ENCODE assay signal across 21 cellular contexts in the genomic region with DNA sequence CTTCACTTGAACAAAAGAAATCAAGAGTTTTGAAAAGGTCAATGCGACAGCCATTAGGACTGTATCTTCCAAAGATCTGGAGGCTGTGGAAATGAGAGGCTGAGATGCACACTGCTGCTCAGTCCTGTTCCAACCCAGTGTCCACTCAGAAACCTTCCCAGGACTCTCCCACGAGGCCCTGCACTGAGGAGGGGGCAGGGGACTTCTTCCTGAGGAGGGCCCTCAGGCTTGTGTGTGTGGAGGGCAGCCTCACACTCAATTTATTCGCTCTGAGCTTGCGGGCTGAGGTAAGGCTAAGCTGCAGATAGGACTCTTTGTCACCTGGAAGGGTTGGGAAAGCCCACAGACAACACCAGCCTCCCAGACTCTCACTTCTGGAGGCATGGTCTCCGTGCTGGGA.
A peak's percentile ranks its signal among the peaks of the same experiment; 100 is the strongest.
DNase-seq lines count a peak whose midpoint lies in the region; ATAC-seq, FAIRE-seq and TF ChIP-seq lines count a peak whose summit lies in the region.
"Had no signal": no experiment of that assay in that cellular context is flagged by ENCODE, and none has a peak within 500 bp of the region (broad histone marks: within the 10 kb centered on the region; RNA-seq: fewer than 3 reads in every experiment).

No MANE protein-coding gene starts in this region.

- H3K4me1 Mint-ChIP-seq in glutamatergic neuron (ENCODE audit: low read depth, unreplicated experiment) (peaks cover 2% of the 10 kb centered on the region), osteocyte (ENCODE audit: unreplicated experiment) (peaks cover 16% of the 10 kb centered on the region)
- H3K4me1 Mint-ChIP-seq: CD4-positive, alpha-beta memory T cell had no signal

- H3K9me3 ChIP-seq in right atrium auricular region, result peaks cover 0 to 4% of the 10 kb centered on the region in 2 donors

- FAIRE-seq in bronchial epithelial cell (lab: Jason Lieb, UNC), result peak; percentile 7
- FAIRE-seq: A204.1, G401.6, GM12892 had no signal

- H3K36me3 ChIP-seq in right atrium auricular region, result no peaks in the 10 kb centered on the region
- H3K36me3 ChIP-seq in bronchial epithelial cell (ENCODE audit: control insufficient read depth, insufficient read depth, low read length), result no peaks in the 10 kb centered on the region

- intact Hi-C loops in Right ventricle myocardium inferior (cut with DNase I), result no loop called here
- intact Hi-C loops in left colon (cut with DNase I, micrococcal nuclease), result no loop called here

- H3K4me3 Mint-ChIP-seq in glutamatergic neuron (ENCODE audit: unreplicated experiment) (no peak overlapping the region), osteocyte (ENCODE audit: unreplicated experiment) (no peak overlapping the region)
- H3K4me3 Mint-ChIP-seq: CD4-positive, alpha-beta memory T cell; H9 had no signal

- ATAC-seq in Right ventricle myocardium inferior (no peak), left colon (no peak), HG03108 (IDR thresholded peaks at IDR 0.05; ENCODE audit: unreplicated experiment) (no peak)
- no peak for ATAC-seq in activated naive CD4-positive, alpha-beta T cell treated with anti-CD3 and anti-CD28 coated beads, Interleukin-2, amount 50 U/mL, for 72 hours
- ATAC-seq: HCT116 had no signal

- H3K27me3 ChIP-seq in right atrium auricular region (no peaks in the 10 kb centered on the region), bronchial epithelial cell (ENCODE audit: control insufficient read depth, insufficient read depth, low read length) (no peaks in the 10 kb centered on the region)

- no peak overlapping the region for H3K27ac ChIP-seq in right atrium auricular region
- H3K27ac ChIP-seq: 22Rv1 had no signal

- H3K27me3 Mint-ChIP-seq in glutamatergic neuron (ENCODE audit: unreplicated experiment) (no peaks in the 10 kb centered on the region), osteocyte (ENCODE audit: unreplicated experiment) (no peaks in the 10 kb centered on the region)

- H3K9me3 Mint-ChIP-seq in glutamatergic neuron (ENCODE audit: unreplicated experiment) (peaks cover 6% of the 10 kb centered on the region), osteocyte (ENCODE audit: unreplicated experiment) (peaks cover 15% of the 10 kb centered on the region)
- peaks cover 3 to 6% of the 10 kb centered on the region in 2 donors for H3K9me3 Mint-ChIP-seq in activated naive CD4-positive, alpha-beta T cell treated with anti-CD3 and anti-CD28 coated beads, Interleukin-2, amount 50 U/mL, for 72 hours
- H3K9me3 Mint-ChIP-seq: H9 had no signal

- H3K27ac Mint-ChIP-seq in glutamatergic neuron (ENCODE audit: unreplicated experiment) (peak overlapping the region; percentile 11), osteocyte (ENCODE audit: unreplicated experiment) (no peak overlapping the region)
- H3K27ac Mint-ChIP-seq in activated naive CD4-positive, alpha-beta T cell treated with anti-CD3 and anti-CD28 coated beads, Interleukin-2, amount 50 U/mL, for 72 hours, result no peak overlapping the region
- H3K27ac Mint-ChIP-seq: H9 had no signal

- H3K36me3 Mint-ChIP-seq in glutamatergic neuron (ENCODE audit: unreplicated experiment), result peaks cover 1% of the 10 kb centered on the region
- peaks cover 1% of the 10 kb centered on the region for H3K36me3 Mint-ChIP-seq in osteocyte (ENCODE audit: unreplicated experiment)
- peaks cover 0 to 8% of the 10 kb centered on the region in 2 donors for H3K36me3 Mint-ChIP-seq in activated naive CD4-positive, alpha-beta T cell treated with anti-CD3 and anti-CD28 coated beads, Interleukin-2, amount 50 U/mL, for 72 hours

- no peaks in the 10 kb centered on the region for H3K4me1 ChIP-seq in right atrium auricular region

- peak; percentile 38 for DNase-seq in right atrium auricular region (ENCODE audit: low spot score)
- no peak for DNase-seq in Right ventricle myocardium inferior (ENCODE audit: missing footprints)
- no peak for DNase-seq in bronchial epithelial cell (ENCODE audit: low read depth)
- no peak for DNase-seq in glutamatergic neuron
- peak; percentile 54 for DNase-seq in osteocyte (ENCODE audit: extremely low spot score, unreplicated experiment)
- DNase-seq in left colon, result no peak
- no peak for DNase-seq in activated naive CD4-positive, alpha-beta T cell treated with anti-CD3 and anti-CD28 coated beads, Interleukin-2, amount 50 U/mL, for 72 hours (ENCODE audit: low spot score in 2 of 2)
- DNase-seq: ACHN; C1 segment of cervical spinal cord; Calu3; CD4-positive, alpha-beta memory T cell; COR-L47; DMS53; DMS79 treated with DMSO at 0.1 percent for 48 hours; H9 had no signal

- no peak for TF ChIP-seq CTCF in right atrium auricular region (IDR thresholded peaks at IDR 0.05)
- TF ChIP-seq CTCF in bronchial epithelial cell (IDR thresholded peaks at IDR 0.05; ENCODE audit: insufficient read depth, low read length, severe bottlenecking), result no peak
- no peak for TF ChIP-seq CTCF in glutamatergic neuron (IDR thresholded peaks at IDR 0.05; ENCODE audit: partially characterized antibody, unreplicated experiment)
- TF ChIP-seq CTCF in osteocyte (IDR thresholded peaks at IDR 0.05), result no peak

- H3K4me3 ChIP-seq in right atrium auricular region (no peak overlapping the region), bronchial epithelial cell (ENCODE audit: low read depth, low read length) (no peak overlapping the region)

Comparison
In these comparisons a context has a peak if more than half of its experiments do, and no peak if none do; other contexts are left out.
1. DNase-seq: peak in right atrium auricular region (single experiment) and osteocyte (single experiment); none in Right ventricle myocardium inferior (single experiment), bronchial epithelial cell (single experiment), glutamatergic neuron (single experiment), left colon (0 of 2) and activated naive CD4-positive, alpha-beta T cell treated with anti-CD3 and anti-CD28 coated beads, Interleukin-2, amount 50 U/mL, for 72 hours (0 of 2).